In genomic region chr4:139605516-139605915, GRCh38 we compare ENCODE assay signal across 14 cellular contexts. TPM values are rescaled to one million over a fixed set of nuclear protein-coding genes. Genes with fewer than 3 reads are reported as not detected.
DNase-seq lines count a peak whose midpoint lies in the region; TF ChIP-seq lines count a peak whose summit lies in the region.
"Had no signal": no experiment of that assay in that cellular context is flagged by ENCODE, and none has a peak within 500 bp of the region (broad histone marks: within the 10 kb centered on the region; RNA-seq: fewer than 3 reads in every experiment).

No MANE protein-coding gene starts in this region.

- H3K27me3 ChIP-seq in esophagus squamous epithelium (no peaks in the 10 kb centered on the region), neural progenitor cell (no peaks in the 10 kb centered on the region)

- H3K27ac Mint-ChIP-seq in activated naive CD4-positive, alpha-beta T cell treated with anti-CD3 and anti-CD28 coated beads, Interleukin-2, amount 50 U/mL, for 24 hours, result no peak overlapping the region
- peak overlapping the region; percentile 17 for H3K27ac Mint-ChIP-seq in neural progenitor cell

- intact Hi-C loops in esophagus squamous epithelium (cut with DNase I), result no loop called here

- peaks cover 3% of the 10 kb centered on the region for H3F3A ChIP-seq in neural progenitor cell (ENCODE audit: low read depth)

- WGBS in esophagus squamous epithelium, 2 donors, result 61 to 76% methylated on average over 3 of the region's 3 CpGs

- no peaks in the 10 kb centered on the region for H3K9me3 ChIP-seq in esophagus squamous epithelium
- no peaks in the 10 kb centered on the region for H3K9me3 ChIP-seq in neural progenitor cell (ENCODE audit: low read depth)

- H3K4me2 ChIP-seq in neural progenitor cell, result no peak overlapping the region

- no peaks in the 10 kb centered on the region for H4K20me1 ChIP-seq in neural progenitor cell (ENCODE audit: low read depth)

- H3K27ac ChIP-seq in esophagus squamous epithelium (peak overlapping the region in 3 of 4 donors; percentile 81 to 89 (median 87)), neural progenitor cell (no peak overlapping the region)
- H3K27ac ChIP-seq: HL-60 had no signal

- H3K9ac ChIP-seq in neural progenitor cell, result no peak overlapping the region

- no peaks in the 10 kb centered on the region for H3K9me3 Mint-ChIP-seq in activated naive CD4-positive, alpha-beta T cell treated with anti-CD3 and anti-CD28 coated beads, Interleukin-2, amount 50 U/mL, for 24 hours
- peaks cover 4% of the 10 kb centered on the region for H3K9me3 Mint-ChIP-seq in neural progenitor cell

- H3K4me3 ChIP-seq in esophagus squamous epithelium (no peak overlapping the region), neural progenitor cell (no peak overlapping the region)

- H3K4me3 Mint-ChIP-seq in activated naive CD4-positive, alpha-beta T cell treated with anti-CD3 and anti-CD28 coated beads, Interleukin-2, amount 50 U/mL, for 24 hours, result peak overlapping the region; percentile 79
- no peak overlapping the region for H3K4me3 Mint-ChIP-seq in neural progenitor cell

- H3K36me3 ChIP-seq in esophagus squamous epithelium, result no peaks in the 10 kb centered on the region
- no peaks in the 10 kb centered on the region for H3K36me3 ChIP-seq in neural progenitor cell

- no peak overlapping the region for H2AFZ ChIP-seq in neural progenitor cell (replicated peaks)

- peaks cover 2% of the 10 kb centered on the region for H3K27me3 Mint-ChIP-seq in activated naive CD4-positive, alpha-beta T cell treated with anti-CD3 and anti-CD28 coated beads, Interleukin-2, amount 50 U/mL, for 24 hours
- H3K27me3 Mint-ChIP-seq in neural progenitor cell (ENCODE audit: insufficient read depth, low read depth), result peaks cover 2% of the 10 kb centered on the region

- TF ChIP-seq CTCF in esophagus squamous epithelium (IDR thresholded peaks at IDR 0.05) (no peak), neural progenitor cell (IDR thresholded peaks at IDR 0.05) (no peak)

- no peak for DNase-seq in activated naive CD4-positive, alpha-beta T cell (lab: John Stamatoyannopoulos, UW)
- DNase-seq in NCI-H82 (lab: John Stamatoyannopoulos, UW) (peak; percentile 90), esophagus squamous epithelium (lab: John Stamatoyannopoulos, UW) (no peak), neural progenitor cell (ENCODE audit: low spot score) (no peak), middle frontal gyrus (ENCODE audit: extremely low spot score, low spot score) (no peak), NCI-H1694 (lab: John Stamatoyannopoulos, UW) (no peak)
- DNase-seq in activated CD8-positive, alpha-beta memory T cell treated with anti-CD3 and anti-CD28 coated beads, Interleukin-2, amount 50 U/mL, for 48 hours, result no peak
- DNase-seq: DMS79, NCI-H1048, NCI-H146, NCI-H748 treated with DMSO at 0.1 percent for 48 hours had no signal

- peaks cover 7 to 60% (median 34%) of the 10 kb centered on the region in 3 donors for H3K4me1 ChIP-seq in esophagus squamous epithelium
- peaks cover 19% of the 10 kb centered on the region for H3K4me1 ChIP-seq in neural progenitor cell

- H3K79me2 ChIP-seq in neural progenitor cell (ENCODE audit: low read depth), result no peaks in the 10 kb centered on the region

- peaks cover 17% of the 10 kb centered on the region for H3K4me1 Mint-ChIP-seq in activated naive CD4-positive, alpha-beta T cell treated with anti-CD3 and anti-CD28 coated beads, Interleukin-2, amount 50 U/mL, for 24 hours
- peaks cover 27% of the 10 kb centered on the region for H3K4me1 Mint-ChIP-seq in neural progenitor cell

- H3K36me3 Mint-ChIP-seq in activated naive CD4-positive, alpha-beta T cell treated with anti-CD3 and anti-CD28 coated beads, Interleukin-2, amount 50 U/mL, for 24 hours, result no peaks in the 10 kb centered on the region
- H3K36me3 Mint-ChIP-seq in neural progenitor cell, result no peaks in the 10 kb centered on the region
- H3K36me3 Mint-ChIP-seq: CD14-positive monocyte had no signal

- TF ChIP-seq POLR2A in esophagus squamous epithelium (IDR thresholded peaks at IDR 0.05), result no peak

RNA-seq across cellular contexts. Expression of gene SETD7, which starts 49.5 kb away (rescaled TPM):
- total RNA-seq in esophagus squamous epithelium, result 10 to 100 TPM; 23.4 to 50.7 (median 39.6) TPM
- total RNA-seq in neural progenitor cell (ENCODE audit: low replicate concordance), result 4.9 and 8.2 TPM in 2 replicates
